9 cellular contexts compared by ENCODE assay signal in genomic region chrX:118824173-118824782, GRCh38. TPM values are rescaled to one million over a fixed set of nuclear protein-coding genes. Genes with fewer than 3 reads are reported as not detected.
DNase-seq lines count a peak whose midpoint lies in the region; ATAC-seq, FAIRE-seq and TF ChIP-seq lines count a peak whose summit lies in the region.
"Had no signal": no experiment of that assay in that cellular context is flagged by ENCODE, and none has a peak within 500 bp of the region (broad histone marks: within the 10 kb centered on the region; RNA-seq: fewer than 3 reads in every experiment).

No MANE protein-coding gene starts in this region.

- no peak overlapping the region for H3K9ac ChIP-seq in HepG2 (ENCODE audit: insufficient read depth, low read depth, low read length)
- H3K9ac ChIP-seq in adipocyte (ENCODE audit: low read length): no peak overlapping the region

- CTCF ChIA-PET in HepG2 (lab: Yijun Ruan, JAX; ENCODE audit: low intra/inter-chr PET ratio, low total read pairs): no interaction called here

- H3K4me3 Mint-ChIP-seq in mesothelial cell of epicardium: peak overlapping the region; percentile 75

- POLR2A ChIA-PET in HepG2 (lab: Yijun Ruan, JAX): interaction anchor here (1.6 kb wide), 1 partner anchor 15 kb away, joined by 4 read pairs; no protein-coding TSS in a partner anchor

- peaks cover 3% of the 10 kb centered on the region for H3K36me3 Mint-ChIP-seq in mesothelial cell of epicardium

- TF ChIP-seq EP300 in HepG2 (IDR thresholded peaks at IDR 0.05; ENCODE audit: low read depth in 2 of 2, low read length in 2 of 2) (no peak), HepG2 (CRISPR knock-in tag; IDR thresholded peaks at IDR 0.05; ENCODE audit: borderline replicate concordance) (no peak), gastroesophageal sphincter (IDR thresholded peaks at IDR 0.05) (no peak)

- intact Hi-C loops in HepG2 (cut with micrococcal nuclease; ENCODE audit: unreplicated experiment): no loop called here
- intact Hi-C loops in right lobe of liver (cut with DNase I): no loop called here

- peak overlapping the region; percentile 61 for H3K4me2 ChIP-seq in HepG2 (ENCODE audit: low read depth, low read length)

- FAIRE-seq in HepG2 (lab: Jason Lieb, UNC): no peak

- H3K27me3 ChIP-seq in HepG2 (ENCODE audit: control insufficient read depth in 1 of 2, insufficient read depth in 2 of 2, low read length in 2 of 2): peaks cover 2 to 6% of the 10 kb centered on the region in 2 experiments; a peak in 1 of 5 replicates
- no peaks in the 10 kb centered on the region for H3K27me3 ChIP-seq in right lobe of liver
- H3K27me3 ChIP-seq in adipocyte (replicated peaks; ENCODE audit: control insufficient read depth, insufficient read depth, low read length): peaks cover 47% of the 10 kb centered on the region
- peaks cover 6% of the 10 kb centered on the region for H3K27me3 ChIP-seq in gastroesophageal sphincter

- 32% methylated on average over 16 of the region's 24 CpGs for WGBS in HepG2 (ENCODE audit: low lambda C conversion rate)
- 24% methylated on average over 15 of the region's 24 CpGs for WGBS in right lobe of liver (ENCODE audit: insufficient coverage, low coverage, low lambda C conversion rate, missing lambda C conversion rate)
- 7 to 53% methylated on average over 7 to 18 of the region's 24 CpGs for WGBS in gastroesophageal sphincter (ENCODE audit: low coverage in 1 of 2), 2 donors

- no peak for TF ChIP-seq CTCF in HepG2 (CRISPR knock-in tag; IDR thresholded peaks at IDR 0.05)
- no peak for TF ChIP-seq CTCF in right lobe of liver (IDR thresholded peaks at IDR 0.05)
- no peak for TF ChIP-seq CTCF in mesothelial cell of epicardium (IDR thresholded peaks at IDR 0.05; ENCODE audit: unreplicated experiment)
- no peak for TF ChIP-seq CTCF in gastroesophageal sphincter (IDR thresholded peaks at IDR 0.05)

- DNase-seq in HepG2 (ENCODE audit: low spot score) (no peak), right lobe of liver (no peak), adipocyte (ENCODE audit: low read depth) (no peak), mesothelial cell of epicardium (ENCODE audit: low spot score in 2 of 2, unreplicated experiment in 2 of 2) (no peak), islet precursor cell (no peak)
- DNase-seq: NCI-H187 treated with DMSO at 0.1 percent for 48 hours had no signal

- in situ Hi-C loops in HepG2 (cut with HindIII; ENCODE audit: extremely low pct_ligation_motif_present, low pct_unique_long_range_greater_than_20kb): no loop called here

- H3K9me3 ChIP-seq in HepG2 (ENCODE audit: low read length): no peaks in the 10 kb centered on the region
- H3K9me3 ChIP-seq in right lobe of liver: no peaks in the 10 kb centered on the region
- H3K9me3 ChIP-seq in adipocyte (ENCODE audit: control insufficient read depth, low read length): peaks cover 6% of the 10 kb centered on the region
- no peaks in the 10 kb centered on the region for H3K9me3 ChIP-seq in gastroesophageal sphincter

- H4K20me1 ChIP-seq in HepG2 (ENCODE audit: insufficient read depth, low read length): no peaks in the 10 kb centered on the region

- H3K27ac Mint-ChIP-seq in mesothelial cell of epicardium: no peak overlapping the region

- no TSS peak for BruUV-seq in HepG2 (replicated peaks; lab: Mats Ljungman, UMichigan)

- H3K9me3 Mint-ChIP-seq in mesothelial cell of epicardium: peaks cover 20% of the 10 kb centered on the region

- no peak overlapping the region for H2AFZ ChIP-seq in HepG2 (ENCODE audit: low read length)

- peaks cover 13% of the 10 kb centered on the region for H3K4me1 Mint-ChIP-seq in mesothelial cell of epicardium

- no peaks in the 10 kb centered on the region for H3K79me2 ChIP-seq in HepG2 (ENCODE audit: insufficient read depth, low read length)

- H3K27me3 Mint-ChIP-seq in mesothelial cell of epicardium (ENCODE audit: low read depth): peaks cover 59% of the 10 kb centered on the region

- H3K4me3 ChIP-seq in HepG2 (replicated peaks in 1 of 3; ENCODE audit: insufficient read depth in 1 of 3, low read depth in 2 of 3, low read length in 3 of 3) (peak overlapping the region in 2 of 3 experiments; percentile 23 to 46; a peak in 3 of 6 replicates), right lobe of liver (no peak overlapping the region), adipocyte (ENCODE audit: low read length) (peak overlapping the region; percentile 27), gastroesophageal sphincter (peak overlapping the region in 1 of 2 donors; percentile 41)

- H3K36me3 ChIP-seq in HepG2 (replicated peaks in 1 of 2; ENCODE audit: control insufficient read depth in 1 of 2, insufficient read depth in 2 of 2, low read length in 2 of 2): no peaks in the 10 kb centered on the region
- H3K36me3 ChIP-seq in right lobe of liver: no peaks in the 10 kb centered on the region
- H3K36me3 ChIP-seq in adipocyte (ENCODE audit: control insufficient read depth, insufficient read depth, low read length, severe bottlenecking): no peaks in the 10 kb centered on the region
- H3K36me3 ChIP-seq in gastroesophageal sphincter: no peaks in the 10 kb centered on the region

- H3K4me1 ChIP-seq in HepG2 (ENCODE audit: insufficient read depth, low read length) (no peaks in the 10 kb centered on the region), right lobe of liver (no peaks in the 10 kb centered on the region), adipocyte (ENCODE audit: control insufficient read depth, insufficient read depth, low read length) (peaks cover 4% of the 10 kb centered on the region), gastroesophageal sphincter (peaks cover 0 to 11% (median 3%) of the 10 kb centered on the region in 3 donors)

- H3K27ac ChIP-seq in HepG2 (ENCODE audit: extremely low read length, insufficient read depth, low read length) (no peak overlapping the region), right lobe of liver (no peak overlapping the region), gastroesophageal sphincter (no peak overlapping the region)

- no peak for TF ChIP-seq POLR2A in HepG2 (IDR thresholded peaks at IDR 0.05; ENCODE audit: insufficient read depth in 1 of 2, low read depth in 2 of 2, low read length in 2 of 2)
- no peak for TF ChIP-seq POLR2A in right lobe of liver (IDR thresholded peaks at IDR 0.05)
- no peak for TF ChIP-seq POLR2A in gastroesophageal sphincter (IDR thresholded peaks at IDR 0.05)

- ATAC-seq in HepG2 (peak; percentile 61), right lobe of liver (no peak), HG03432 (IDR thresholded peaks at IDR 0.05; ENCODE audit: unreplicated experiment) (no peak), gastroesophageal sphincter (no peak), GM19023 (IDR thresholded peaks at IDR 0.05; ENCODE audit: unreplicated experiment) (no peak)

- TF ChIP-seq RAD21 in HepG2 (CRISPR knock-in tag; IDR thresholded peaks at IDR 0.05): no peak

TF ChIP-seq in HepG2, 621 proteins besides CTCF, POLR2A, EP300 and RAD21 (continues in another document):
- no peak for TF ChIP-seq SRSF4 (IDR thresholded peaks at IDR 0.05; ENCODE audit: low read depth, low read length, poor library complexity, severe bottlenecking)
- TF ChIP-seq, protein P1, sequence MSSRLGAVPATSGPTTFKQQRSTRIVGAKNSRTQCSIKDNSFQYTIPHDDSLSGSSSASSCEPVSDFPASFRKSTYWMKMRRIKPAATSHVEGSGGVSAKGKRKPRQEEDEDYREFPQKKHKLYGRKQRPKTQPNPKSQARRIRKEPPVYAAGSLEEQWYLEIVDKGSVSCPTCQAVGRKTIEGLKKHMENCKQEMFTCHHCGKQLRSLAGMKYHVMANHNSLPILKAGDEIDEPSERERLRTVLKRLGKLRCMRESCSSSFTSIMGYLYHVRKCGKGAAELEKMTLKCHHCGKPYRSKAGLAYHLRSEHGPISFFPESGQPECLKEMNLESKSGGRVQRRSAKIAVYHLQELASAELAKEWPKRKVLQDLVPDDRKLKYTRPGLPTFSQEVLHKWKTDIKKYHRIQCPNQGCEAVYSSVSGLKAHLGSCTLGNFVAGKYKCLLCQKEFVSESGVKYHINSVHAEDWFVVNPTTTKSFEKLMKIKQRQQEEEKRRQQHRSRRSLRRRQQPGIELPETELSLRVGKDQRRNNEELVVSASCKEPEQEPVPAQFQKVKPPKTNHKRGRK (CRISPR knock-in tag; IDR thresholded peaks at IDR 0.05): no peak
- TF ChIP-seq SRY (CRISPR knock-in tag; IDR thresholded peaks at IDR 0.05): no peak
- no peak for TF ChIP-seq MED13 (CRISPR knock-in tag; IDR thresholded peaks at IDR 0.05)

RNA-seq across cellular contexts. Expression of gene ZCCHC12, which starts 0.7 kb away (rescaled TPM):
- 0.14 and 0.20 TPM in 2 replicates for total RNA-seq in HepG2 (2016; rRNA removed; fragmentation: Illumina TruSeq; extraction: Trizol)
- total RNA-seq in HepG2 (2016; cell fraction: cytosol; rRNA removed; fragmentation: Illumina TruSeq; extraction: Trizol; ENCODE audit: low read depth): not detected in 2 replicates
- total RNA-seq in HepG2 (2016; cell fraction: insoluble cytoplasmic fraction; rRNA removed; fragmentation: Illumina TruSeq; extraction: Trizol): 0.19 and 0.21 TPM in 2 replicates
- total RNA-seq in HepG2 (2016; cell fraction: membrane; rRNA removed; fragmentation: Illumina TruSeq; extraction: Trizol): 0.07 TPM in 1 of 2 replicates, not detected in the other
- total RNA-seq in HepG2 (2016; cell fraction: nucleus; rRNA removed; fragmentation: Illumina TruSeq; extraction: Trizol): not detected in 2 replicates
- 0.05 and 0.09 TPM in 2 replicates for polyA plus RNA-seq in HepG2 (2011; rRNA removed)
- 0.05 TPM in 2 replicates for polyA plus RNA-seq in HepG2 (2011; cell fraction: cytosol; rRNA removed)
- not detected in 2 replicates for polyA plus RNA-seq in HepG2 (2011; cell fraction: nucleus; rRNA removed)
- polyA plus RNA-seq in HepG2 (2012): not detected in 2 replicates
- polyA plus RNA-seq in HepG2 (2016; cell fraction: cytosol; fragmentation: Illumina TruSeq; extraction: Trizol; ENCODE audit: low read depth): not detected in 2 replicates
- 0.10 and 0.16 TPM in 2 replicates for polyA plus RNA-seq in HepG2 (2016; cell fraction: insoluble cytoplasmic fraction; fragmentation: Illumina TruSeq; extraction: Trizol; ENCODE audit: low read depth)
- not detected in 2 replicates for polyA plus RNA-seq in HepG2 (2016; cell fraction: membrane; fragmentation: Illumina TruSeq; extraction: Trizol; ENCODE audit: low read depth)
- polyA plus RNA-seq in HepG2 (2016; cell fraction: nucleus; fragmentation: Illumina TruSeq; extraction: Trizol; ENCODE audit: insufficient read depth, low read depth): 0.20 TPM in 1 of 2 replicates, not detected in the other
- 0.06 TPM in 1 of 2 replicates, not detected in the other for polyA minus RNA-seq in HepG2 (2011; rRNA and poly(A)+ RNA removed; ENCODE audit: low replicate concordance)
- polyA minus RNA-seq in HepG2 (2011; cell fraction: cytosol; rRNA and poly(A)+ RNA removed): not detected in 2 replicates
- not detected in 2 replicates for polyA minus RNA-seq in HepG2 (2011; cell fraction: nucleus; rRNA and poly(A)+ RNA removed)
- not detected for total RNA-seq in right lobe of liver
- total RNA-seq in mesothelial cell of epicardium: 1.7 to 2.5 TPM (median 2.1 TPM) in 3 replicates
- 1 to 10 TPM in 1 of 4 donors, under 1 TPM in 3; 0.31 to 3.5 (median 0.84) TPM for total RNA-seq in gastroesophageal sphincter

Comparison
In these comparisons a context has a peak if more than half of its experiments do, and no peak if none do; other contexts are left out.
1. H3K4me3 ChIP-seq: peak in HepG2 (2 of 3) and adipocyte (single experiment); none in right lobe of liver (0 of 3).